In genomic region chr17:43768382-43768781, GRCh38 we compare ENCODE assay signal across 13 cellular contexts. TPM values are rescaled to one million over a fixed set of nuclear protein-coding genes. Genes with fewer than 3 reads are reported as not detected.
A peak's percentile ranks its signal among the peaks of the same experiment; 100 is the strongest.
DNase-seq lines count a peak whose midpoint lies in the region; ATAC-seq, FAIRE-seq and TF ChIP-seq lines count a peak whose summit lies in the region.
"Had no signal": no experiment of that assay in that cellular context is flagged by ENCODE, and none has a peak within 500 bp of the region (broad histone marks: within the 10 kb centered on the region; RNA-seq: fewer than 3 reads in every experiment).

No MANE protein-coding gene starts in this region.

- no peaks in the 10 kb centered on the region for H3K9me3 ChIP-seq in left ventricle myocardium inferior (replicated peaks)
- H3K9me3 ChIP-seq in gastrocnemius medialis = no peaks in the 10 kb centered on the region
- H3K9me3 ChIP-seq: vagina had no signal

- peak overlapping the region; percentile 75 for H3K27ac ChIP-seq in left ventricle myocardium inferior (replicated peaks)
- peak overlapping the region; percentile 57 to 99 (median 66) for H3K27ac ChIP-seq in gastrocnemius medialis
- H3K27ac ChIP-seq: C4-2B, vagina had no signal

- ATAC-seq in gastrocnemius medialis = peak; percentile 25 to 55
- no peak for ATAC-seq in GM21737 (IDR thresholded peaks at IDR 0.05; ENCODE audit: unreplicated experiment)

- in situ Hi-C loops in gastrocnemius medialis (cut with MboI; ENCODE audit: low sequenced_read_pairs in 4 of 4) = no loop called here

- TF ChIP-seq CTCF in left ventricle myocardium inferior (IDR thresholded peaks at IDR 0.05; ENCODE audit: borderline replicate concordance) (no peak), gastrocnemius medialis (IDR thresholded peaks at IDR 0.05 in 4 of 5, conservative IDR thresholded peaks at IDR 0.05 in 1 of 5) (no peak)

- no peak overlapping the region for H3K4me3 ChIP-seq in left ventricle myocardium inferior
- no peak overlapping the region for H3K4me3 ChIP-seq in gastrocnemius medialis
- H3K4me3 ChIP-seq: vagina had no signal

- H3K27me3 ChIP-seq in left ventricle myocardium inferior (ENCODE audit: low read depth) = no peaks in the 10 kb centered on the region
- H3K27me3 ChIP-seq in gastrocnemius medialis = no peaks in the 10 kb centered on the region
- H3K27me3 ChIP-seq: vagina had no signal

- no peak for DNase-seq in GM18507 (ENCODE audit: extremely low spot score, insufficient read length, low read depth)
- peak; percentile 91 for DNase-seq in SKM-1 treated with dmso at 0.1 percent for 144 hours (lab: John Stamatoyannopoulos, UW; ENCODE audit: unreplicated experiment)
- peak; percentile 75 for DNase-seq in left ventricle myocardium inferior
- DNase-seq in gastrocnemius medialis = peak; percentile 61 to 72
- no peak for DNase-seq in amniotic stem cell (lab: John Stamatoyannopoulos, UW)
- no peak for DNase-seq in COLO668 (lab: John Stamatoyannopoulos, UW; ENCODE audit: unreplicated experiment)
- DNase-seq in H54 (ENCODE audit: insufficient read length, low spot score) = no peak

- peak; percentile 15 for FAIRE-seq in GM18507 (lab: Jason Lieb, UNC)
- no peak for FAIRE-seq in H54 (lab: Jason Lieb, UNC)
- FAIRE-seq: RCC 7860, TTC549 had no signal

- intact Hi-C loops in left ventricle myocardium inferior (cut with micrococcal nuclease) = no loop called here
- intact Hi-C loops in gastrocnemius medialis (cut with DNase I; ENCODE audit: low total_unique reads) = no loop called here

- peaks cover 59% of the 10 kb centered on the region for H3K4me1 ChIP-seq in left ventricle myocardium inferior
- peaks cover 30 to 35% of the 10 kb centered on the region in 2 donors for H3K4me1 ChIP-seq in gastrocnemius medialis
- H3K4me1 ChIP-seq: vagina had no signal

- H3K36me3 ChIP-seq in left ventricle myocardium inferior = peaks cover 57% of the 10 kb centered on the region
- peaks cover 0 to 38% of the 10 kb centered on the region in 2 donors for H3K36me3 ChIP-seq in gastrocnemius medialis

- no peak for TF ChIP-seq POLR2A in gastrocnemius medialis (IDR thresholded peaks at IDR 0.05)
- no peak for TF ChIP-seq POLR2A in H54 (IDR thresholded peaks at IDR 0.05; ENCODE audit: low read depth, low read length)

RNA-seq across cellular contexts. Expression of gene SOST, which starts 9.8 kb away (rescaled TPM):
- total RNA-seq in left ventricle myocardium inferior = 0.14 TPM
- total RNA-seq in gastrocnemius medialis = not detected
- total RNA-seq: vagina had no signal

RNA-seq across cellular contexts. Expression of gene DUSP3, which starts 10.4 kb away (rescaled TPM):
- total RNA-seq in left ventricle myocardium inferior (293 TPM), gastrocnemius medialis (100 to 1,000 TPM; 121 to 184 (median 145) TPM)

RNA-seq across cellular contexts. Expression of gene CFAP97D1, which starts 11.9 kb away (rescaled TPM):
- total RNA-seq in left ventricle myocardium inferior (0.05 TPM), gastrocnemius medialis (not detected)
- total RNA-seq: aorta, vagina had no signal

Comparison
In these comparisons a context has a peak if more than half of its experiments do, and no peak if none do; other contexts are left out.
1. DNase-seq: peak in SKM-1 treated with dmso at 0.1 percent for 144 hours (single experiment), left ventricle myocardium inferior (single experiment) and gastrocnemius medialis (2 of 2); none in GM18507 (single experiment), amniotic stem cell (single experiment), COLO668 (single experiment) and H54 (single experiment).